ENCODE assay signal across 8 cellular contexts in genomic region chr15:100918034-100918689, GRCh38. TPM values are rescaled to one million over a fixed set of nuclear protein-coding genes. Genes with fewer than 3 reads are reported as not detected.
DNase-seq lines count a peak whose midpoint lies in the region; ATAC-seq and TF ChIP-seq lines count a peak whose summit lies in the region.

No MANE protein-coding gene starts in this region.

- peak overlapping the region; percentile 72 for H3K9ac ChIP-seq in PC-3 (ENCODE audit: low read length)

- H3K9me3 Mint-ChIP-seq in CD4-positive, alpha-beta memory T cell = peaks cover 0 to 3% (median 0%) of the 10 kb centered on the region in 8 donors
- no peaks in the 10 kb centered on the region for H3K9me3 Mint-ChIP-seq in activated T-helper 1 cell treated with anti-CD3 and anti-CD28 coated beads, Interleukin-12 subunit alpha, Interleukin-12 subunit beta, Interleukin-2, Interleukin-4 antibody, amounts not matched to agents 30 ng/mL and 10 ng/mL and 1 ng/mL, durations not matched to agents 14 hours and 24 hours and 36 hours
- peaks cover 17% of the 10 kb centered on the region for H3K9me3 Mint-ChIP-seq in nephron progenitor cell

- H3K36me3 ChIP-seq in CD4-positive, alpha-beta memory T cell (ENCODE audit: insufficient read depth, low read length) = no peaks in the 10 kb centered on the region
- H3K36me3 ChIP-seq in PC-3 (ENCODE audit: low read depth, low read length) (peaks cover 25% of the 10 kb centered on the region; the same call in 1 of the 2 replicates), stomach (peaks cover 0 to 4% (median 0%) of the 10 kb centered on the region in 4 donors)

- no peak for TF ChIP-seq POLR2A in stomach (IDR thresholded peaks at IDR 0.05)

- H3K9me2 ChIP-seq in PC-3 (replicated peaks; ENCODE audit: low read length) = no peaks in the 10 kb centered on the region

- peak in 4 of 5 donors; percentile 46 to 59 (median 50) for DNase-seq in CD4-positive, alpha-beta memory T cell
- peak; percentile 89 for DNase-seq in PC-3
- DNase-seq in activated T-helper 1 cell treated with anti-CD3 and anti-CD28 coated beads, Interleukin-12 subunit alpha, Interleukin-12 subunit beta, Interleukin-2, Interleukin-4 antibody, amounts not matched to agents 30 ng/mL and 10 ng/mL and 1 ng/mL, durations not matched to agents 14 hours and 24 hours and 36 hours (ENCODE audit: low spot score) = peak; percentile 64
- DNase-seq in fibroblast of villous mesenchyme (ENCODE audit: low read depth) = peak; percentile 77
- DNase-seq in nephron progenitor cell = peak; percentile 85
- peak; percentile 83 for DNase-seq in stomach

- CTCF ChIA-PET in CD4-positive, alpha-beta memory T cell (lab: Charles Lee; ENCODE audit: partially characterized antibody) = interaction anchor here (0.9 to 6.3 kb wide), 6 partner anchors 9 to 340 kb away, joined by 3 to 74 read pairs (median 6); no protein-coding TSS in a partner anchor
- CTCF ChIA-PET in PC-3 (lab: Charles Lee) = interaction anchor here (1.0 to 2.3 kb wide), 3 partner anchors 17 to 90 kb away, joined by 3 to 18 read pairs (median 14); no protein-coding TSS in a partner anchor

- WGBS in stomach, 5 donors = 2 to 4% (median 3%) methylated on average over 21 to 42 of the region's 42 CpGs

- H3K4me1 ChIP-seq in CD4-positive, alpha-beta memory T cell (ENCODE audit: insufficient read depth, low read length) = peaks cover 13% of the 10 kb centered on the region
- peaks cover 33% of the 10 kb centered on the region for H3K4me1 ChIP-seq in PC-3 (ENCODE audit: insufficient read depth, low read length)
- peaks cover 15 to 38% (median 32%) of the 10 kb centered on the region in 4 donors for H3K4me1 ChIP-seq in stomach

- TF ChIP-seq CTCF in PC-3 (conservative IDR thresholded peaks at IDR 0.05; ENCODE audit: low read depth, low read length) (peak; percentile 91), fibroblast of villous mesenchyme (IDR thresholded peaks at IDR 0.05; ENCODE audit: insufficient read depth, low read depth, low read length) (peak; percentile 97), nephron progenitor cell (IDR thresholded peaks at IDR 0.05) (peak; percentile 81), stomach (IDR thresholded peaks at IDR 0.05) (peak in 5 of 7 experiments; percentile 70 to 96 (median 92))

- no peak for TF ChIP-seq EP300 in stomach (IDR thresholded peaks at IDR 0.05)

- H3K4me3 ChIP-seq in CD4-positive, alpha-beta memory T cell (ENCODE audit: low read length in 2 of 2) = peak overlapping the region; percentile 23 to 38
- peak overlapping the region; percentile 70 for H3K4me3 ChIP-seq in PC-3 (ENCODE audit: low read length)
- H3K4me3 ChIP-seq in fibroblast of villous mesenchyme (ENCODE audit: low read depth, low read length) = peak overlapping the region; percentile 70
- H3K4me3 ChIP-seq in stomach = peak overlapping the region; percentile 75 to 87 (median 82)

- 0 out of 2 replicates have a peak, but pooled peaks cover 15% of the 10 kb centered on the region for H4K20me1 ChIP-seq in PC-3 (ENCODE audit: low read length)

- H3K4me2 ChIP-seq in PC-3 (ENCODE audit: low read length) = peak overlapping the region; percentile 91

- no peaks in the 10 kb centered on the region for H3K9me3 ChIP-seq in CD4-positive, alpha-beta memory T cell (ENCODE audit: control insufficient read depth in 1 of 2, low read length in 2 of 2)
- H3K9me3 ChIP-seq in PC-3 (ENCODE audit: low read length) = no peaks in the 10 kb centered on the region
- no peaks in the 10 kb centered on the region for H3K9me3 ChIP-seq in stomach

- peaks cover 21% of the 10 kb centered on the region for H3K27me3 ChIP-seq in CD4-positive, alpha-beta memory T cell (ENCODE audit: insufficient read depth, low read length)
- H3K27me3 ChIP-seq in PC-3 (ENCODE audit: low read length) (no peaks in the 10 kb centered on the region), stomach (peaks cover 0 to 16% (median 4%) of the 10 kb centered on the region in 3 donors)

- H3K27me3 Mint-ChIP-seq in CD4-positive, alpha-beta memory T cell = peaks cover 46 to 47% of the 10 kb centered on the region in 2 donors
- H3K27me3 Mint-ChIP-seq in activated T-helper 1 cell treated with anti-CD3 and anti-CD28 coated beads, Interleukin-12 subunit alpha, Interleukin-12 subunit beta, Interleukin-2, Interleukin-4 antibody, amounts not matched to agents 30 ng/mL and 10 ng/mL and 1 ng/mL, durations not matched to agents 14 hours and 24 hours and 36 hours (ENCODE audit: insufficient read depth) = peaks cover 55% of the 10 kb centered on the region
- peaks cover 78% of the 10 kb centered on the region for H3K27me3 Mint-ChIP-seq in nephron progenitor cell (ENCODE audit: low read depth, poor library complexity)

- ATAC-seq in GM19324 (IDR thresholded peaks at IDR 0.05; ENCODE audit: low FRiP score, unreplicated experiment) = peak; percentile 45
- peak; percentile 64 for ATAC-seq in HG03457 (IDR thresholded peaks at IDR 0.05; ENCODE audit: unreplicated experiment)
- peak; percentile 66 for ATAC-seq in PC-3

- BruUV-seq in PC-3 (replicated peaks; lab: Mats Ljungman, UMichigan) = no TSS peak

- H3K27ac ChIP-seq in CD4-positive, alpha-beta memory T cell (ENCODE audit: low read depth, low read length) = no peak overlapping the region
- peak overlapping the region; percentile 76 for H3K27ac ChIP-seq in PC-3 (ENCODE audit: low read length)
- peak overlapping the region in 4 of 5 donors; percentile 64 to 86 (median 82) for H3K27ac ChIP-seq in stomach

- no peaks in the 10 kb centered on the region for H3K36me3 Mint-ChIP-seq in CD4-positive, alpha-beta memory T cell
- H3K36me3 Mint-ChIP-seq in activated T-helper 1 cell treated with anti-CD3 and anti-CD28 coated beads, Interleukin-12 subunit alpha, Interleukin-12 subunit beta, Interleukin-2, Interleukin-4 antibody, amounts not matched to agents 30 ng/mL and 10 ng/mL and 1 ng/mL, durations not matched to agents 14 hours and 24 hours and 36 hours (ENCODE audit: low read depth) = no peaks in the 10 kb centered on the region
- peaks cover 4% of the 10 kb centered on the region for H3K36me3 Mint-ChIP-seq in nephron progenitor cell (ENCODE audit: low read depth)

- peak overlapping the region; percentile 84 for H2AFZ ChIP-seq in PC-3 (ENCODE audit: low read length)

- intact Hi-C loops in CD4-positive, alpha-beta memory T cell (cut with micrococcal nuclease) = loop anchor here (1.0 kb wide), 1 partner anchor 90 kb away; no protein-coding TSS in a partner anchor
- intact Hi-C loops in PC-3 (cut with micrococcal nuclease) = loop anchor here (1.0 to 5.0 kb wide), 2 partner anchors 89 to 291 kb away; no protein-coding TSS in a partner anchor
- intact Hi-C loops in activated T-helper 1 cell treated with anti-CD3 and anti-CD28 coated beads, Interleukin-12 subunit alpha, Interleukin-12 subunit beta, Interleukin-2, Interleukin-4 antibody, amounts not matched to agents 30 ng/mL and 10 ng/mL and 1 ng/mL, durations not matched to agents 14 hours and 24 hours and 36 hours (cut with micrococcal nuclease) = loop anchor here (1.0 to 5.0 kb wide), 4 partner anchors 89 to 359 kb away; partner anchors contain the start of genes CHSY1 and SELENOS
- intact Hi-C loops in stomach (cut with DNase I; ENCODE audit: low total_unique reads) = loop anchor here (5.0 kb wide), 1 partner anchor 89 kb away; no protein-coding TSS in a partner anchor

- peak overlapping the region; percentile 74 to 89 (median 84) for H3K4me3 Mint-ChIP-seq in CD4-positive, alpha-beta memory T cell
- peak overlapping the region; percentile 83 for H3K4me3 Mint-ChIP-seq in activated T-helper 1 cell treated with anti-CD3 and anti-CD28 coated beads, Interleukin-12 subunit alpha, Interleukin-12 subunit beta, Interleukin-2, Interleukin-4 antibody, amounts not matched to agents 30 ng/mL and 10 ng/mL and 1 ng/mL, durations not matched to agents 14 hours and 24 hours and 36 hours
- H3K4me3 Mint-ChIP-seq in nephron progenitor cell = peak overlapping the region; percentile 80

- POLR2A ChIA-PET in CD4-positive, alpha-beta memory T cell (lab: Charles Lee; ENCODE audit: partially characterized antibody) = no interaction called here
- POLR2A ChIA-PET in PC-3 (lab: Charles Lee; ENCODE audit: unreplicated experiment) = interaction anchor here (0.6 to 0.9 kb wide), 3 partner anchors 29 to 221 kb away, joined by 3 read pairs; no protein-coding TSS in a partner anchor

- peaks cover 32% of the 10 kb centered on the region for H3K79me2 ChIP-seq in PC-3 (ENCODE audit: low read length)

- peaks cover 45% of the 10 kb centered on the region for H3F3A ChIP-seq in PC-3 (ENCODE audit: low read length, unreplicated experiment)

- H3K4me1 Mint-ChIP-seq in CD4-positive, alpha-beta memory T cell = peaks cover 7 to 22% (median 8%) of the 10 kb centered on the region in 4 donors
- peaks cover 17% of the 10 kb centered on the region for H3K4me1 Mint-ChIP-seq in activated T-helper 1 cell treated with anti-CD3 and anti-CD28 coated beads, Interleukin-12 subunit alpha, Interleukin-12 subunit beta, Interleukin-2, Interleukin-4 antibody, amounts not matched to agents 30 ng/mL and 10 ng/mL and 1 ng/mL, durations not matched to agents 14 hours and 24 hours and 36 hours (ENCODE audit: low read depth)
- peaks cover 5% of the 10 kb centered on the region for H3K4me1 Mint-ChIP-seq in nephron progenitor cell

- no peak overlapping the region for H3K27ac Mint-ChIP-seq in CD4-positive, alpha-beta memory T cell
- no peak overlapping the region for H3K27ac Mint-ChIP-seq in activated T-helper 1 cell treated with anti-CD3 and anti-CD28 coated beads, Interleukin-12 subunit alpha, Interleukin-12 subunit beta, Interleukin-2, Interleukin-4 antibody, amounts not matched to agents 30 ng/mL and 10 ng/mL and 1 ng/mL, durations not matched to agents 14 hours and 24 hours and 36 hours
- H3K27ac Mint-ChIP-seq in nephron progenitor cell = no peak overlapping the region

RNA-seq across cellular contexts. Expression of gene LRRK1, which starts 1.0 kb away (rescaled TPM):
- total RNA-seq in CD4-positive, alpha-beta memory T cell = under 1 TPM; 0.53 to 0.58 TPM
- polyA plus RNA-seq in CD4-positive, alpha-beta memory T cell = under 1 TPM in 1 of 2 donors, not detected in 1; 0.50 TPM
- total RNA-seq in PC-3 (2014; rRNA removed) (7.0 and 11.4 TPM in 2 replicates), fibroblast of villous mesenchyme (10.8 and 11.6 TPM in 2 replicates), stomach (10 to 100 TPM in 3 of 5 donors, 1 to 10 TPM in 2; 5.5 to 73.3 (median 15.2) TPM)
- total RNA-seq in activated T-helper 1 cell treated with anti-CD3 and anti-CD28 coated beads, Interleukin-12 subunit alpha, Interleukin-12 subunit beta, Interleukin-2, Interleukin-4 antibody, amounts not matched to agents 30 ng/mL and 10 ng/mL and 1 ng/mL, durations not matched to agents 14 hours and 24 hours and 36 hours = 1.9 and 2.0 TPM in 2 replicates
- polyA plus RNA-seq in stomach = 1 to 10 TPM; 2.3 to 5.5 (median 4.9) TPM

RNA-seq across cellular contexts. Expression of gene ALDH1A3, which starts 38.5 kb away (rescaled TPM):
- total RNA-seq in CD4-positive, alpha-beta memory T cell = not detected
- not detected for polyA plus RNA-seq in CD4-positive, alpha-beta memory T cell
- total RNA-seq in PC-3 (2014; rRNA removed) (5,398 and 6,043 TPM in 2 replicates), fibroblast of villous mesenchyme (42.7 and 46.7 TPM in 2 replicates), stomach (10 to 100 TPM in 3 of 5 donors, 1 to 10 TPM in 2; 3.5 to 58.9 (median 23.0) TPM)
- not detected in 2 replicates for total RNA-seq in activated T-helper 1 cell treated with anti-CD3 and anti-CD28 coated beads, Interleukin-12 subunit alpha, Interleukin-12 subunit beta, Interleukin-2, Interleukin-4 antibody, amounts not matched to agents 30 ng/mL and 10 ng/mL and 1 ng/mL, durations not matched to agents 14 hours and 24 hours and 36 hours
- polyA plus RNA-seq in stomach = 10 to 100 TPM in 2 of 3 donors, 1 to 10 TPM in 1; 9.4 to 87.2 (median 49.2) TPM

Comparison
In these comparisons a context has a peak if more than half of its experiments do, and no peak if none do; other contexts are left out.
1. H3K4me3 ChIP-seq: peak in every context shown above with its lines; median percentile 82 in stomach; 70 in PC-3; 70 in fibroblast of villous mesenchyme; 30 in CD4-positive, alpha-beta memory T cell.
2. RNA of gene ALDH1A3, which starts 38.5 kb away (total RNA-seq): 5,398 to 6,043 TPM in PC-3; 42.7 to 46.7 TPM in fibroblast of villous mesenchyme, 3.5 to 58.9 TPM in stomach, not detected in activated T-helper 1 cell treated with anti-CD3 and anti-CD28 coated beads, Interleukin-12 subunit alpha, Interleukin-12 subunit beta, Interleukin-2, Interleukin-4 antibody, amounts not matched to agents 30 ng/mL and 10 ng/mL and 1 ng/mL, durations not matched to agents 14 hours and 24 hours and 36 hours and not detected in CD4-positive, alpha-beta memory T cell; every median in the first group is over 10 times any median in the second.
3. Peak in every context shown above with its lines, with median percentiles within 50 percentile points of each other: DNase-seq, H3K4me3 Mint-ChIP-seq, ATAC-seq and CTCF ChIP-seq.